In genomic region chr5:151195622-151196021, GRCh38 we compare ENCODE assay signal across 1 cellular context.
TF ChIP-seq lines count a peak whose summit lies in the region.

No MANE protein-coding gene starts in this region.

TF ChIP-seq in HepG2, 621 proteins besides CTCF, POLR2A, EP300 and RAD21:
- TF ChIP-seq HOXD1 (CRISPR knock-in tag; IDR thresholded peaks at IDR 0.05) (no peak), CEBPB (IDR thresholded peaks at IDR 0.05; ENCODE audit: borderline replicate concordance, low read depth, low read length) (0 out of 2 replicates have a peak, but pooled peaks have one; percentile 42)
